ENCODE assay signal across 16 cellular contexts in genomic region chr7:100349757-100350156, GRCh38. TPM values are rescaled to one million over a fixed set of nuclear protein-coding genes. Genes with fewer than 3 reads are reported as not detected.
DNase-seq lines count a peak whose midpoint lies in the region; ATAC-seq and TF ChIP-seq lines count a peak whose summit lies in the region.
"Had no signal": no experiment of that assay in that cellular context is flagged by ENCODE, and none has a peak within 500 bp of the region (broad histone marks: within the 10 kb centered on the region; RNA-seq: fewer than 3 reads in every experiment).

No MANE protein-coding gene starts in this region.

- peaks cover 41% of the 10 kb centered on the region for H3K4me1 Mint-ChIP-seq in activated naive CD8-positive, alpha-beta T cell (ENCODE audit: low read depth)
- H3K4me1 Mint-ChIP-seq in activated naive CD8-positive, alpha-beta T cell treated with anti-CD3 and anti-CD28 coated beads for 36 hours: peaks cover 35% of the 10 kb centered on the region
- H3K4me1 Mint-ChIP-seq in endothelial cell (ENCODE audit: unreplicated experiment): peaks cover 6% of the 10 kb centered on the region
- H3K4me1 Mint-ChIP-seq in stimulated activated memory B cell treated with anti-CD40 and anti-IgM and Interleukin-4, amounts not matched to agents 10 μg/mL and 1 μg/mL and 100 μg/mL, for 72 hours: peaks cover 35% of the 10 kb centered on the region

- no peak for TF ChIP-seq CTCF in endothelial cell (IDR thresholded peaks at IDR 0.05; ENCODE audit: unreplicated experiment)

- no peak overlapping the region for H3K4me3 ChIP-seq in adipocyte (ENCODE audit: low read length)
- H3K4me3 ChIP-seq: MG63 had no signal

- no peak for ATAC-seq in stimulated activated memory B cell treated with anti-CD40 and anti-IgM and Interleukin-4, amounts not matched to agents 10 μg/mL and 1 μg/mL and 100 μg/mL, for 72 hours

- H3K36me3 Mint-ChIP-seq in activated naive CD8-positive, alpha-beta T cell: peaks cover 4% of the 10 kb centered on the region
- peaks cover 44% of the 10 kb centered on the region for H3K36me3 Mint-ChIP-seq in activated naive CD8-positive, alpha-beta T cell treated with anti-CD3 and anti-CD28 coated beads for 36 hours
- H3K36me3 Mint-ChIP-seq in endothelial cell (ENCODE audit: low read depth, unreplicated experiment): peaks cover 36% of the 10 kb centered on the region
- peaks cover 65% of the 10 kb centered on the region for H3K36me3 Mint-ChIP-seq in stimulated activated memory B cell treated with anti-CD40 and anti-IgM and Interleukin-4, amounts not matched to agents 10 μg/mL and 1 μg/mL and 100 μg/mL, for 72 hours

- H3K9ac ChIP-seq in adipocyte (ENCODE audit: low read length): peak overlapping the region; percentile 63

- H3K9me3 Mint-ChIP-seq in activated naive CD8-positive, alpha-beta T cell (ENCODE audit: low read depth): no peaks in the 10 kb centered on the region
- no peaks in the 10 kb centered on the region for H3K9me3 Mint-ChIP-seq in activated naive CD8-positive, alpha-beta T cell treated with anti-CD3 and anti-CD28 coated beads for 36 hours
- H3K9me3 Mint-ChIP-seq in endothelial cell (ENCODE audit: unreplicated experiment): no peaks in the 10 kb centered on the region
- no peaks in the 10 kb centered on the region for H3K9me3 Mint-ChIP-seq in stimulated activated memory B cell treated with anti-CD40 and anti-IgM and Interleukin-4, amounts not matched to agents 10 μg/mL and 1 μg/mL and 100 μg/mL, for 72 hours

- peaks cover 64% of the 10 kb centered on the region for H3K36me3 ChIP-seq in adipocyte (ENCODE audit: control insufficient read depth, insufficient read depth, low read length, severe bottlenecking)

- H3K4me1 ChIP-seq in adipocyte (ENCODE audit: control insufficient read depth, insufficient read depth, low read length): peaks cover 53% of the 10 kb centered on the region

- H3K27ac Mint-ChIP-seq in activated naive CD8-positive, alpha-beta T cell: peak overlapping the region; percentile 46
- H3K27ac Mint-ChIP-seq in activated naive CD8-positive, alpha-beta T cell treated with anti-CD3 and anti-CD28 coated beads for 36 hours: no peak overlapping the region
- no peak overlapping the region for H3K27ac Mint-ChIP-seq in endothelial cell (ENCODE audit: unreplicated experiment)
- peak overlapping the region; percentile 9 for H3K27ac Mint-ChIP-seq in stimulated activated memory B cell treated with anti-CD40 and anti-IgM and Interleukin-4, amounts not matched to agents 10 μg/mL and 1 μg/mL and 100 μg/mL, for 72 hours

- no peaks in the 10 kb centered on the region for H3K27me3 ChIP-seq in adipocyte (replicated peaks; ENCODE audit: control insufficient read depth, insufficient read depth, low read length)
- H3K27me3 ChIP-seq: BE2C, MG63 had no signal

- DNase-seq in activated naive CD8-positive, alpha-beta T cell treated with anti-CD3 and anti-CD28 coated beads for 36 hours: no peak
- DNase-seq in adipocyte (ENCODE audit: low read depth): no peak
- no peak for DNase-seq in endothelial cell (ENCODE audit: low spot score)
- DNase-seq in NCI-H2029 treated with DMSO at 0.1 percent for 48 hours (lab: John Stamatoyannopoulos, UW): no peak
- DNase-seq in stimulated activated CD8-positive, alpha-beta memory T cell treated with anti-CD3 and anti-CD28 coated beads, Interleukin-4, amount 100 ng/mL, for 48 hours: no peak
- DNase-seq: BE2C, DMS153, H7, MG63, NCI-H1105, NCI-H187, NCI-H446, NCI-H748 treated with DMSO at 0.1 percent for 48 hours, Right ventricle myocardium superior had no signal

- no peaks in the 10 kb centered on the region for H3K9me3 ChIP-seq in adipocyte (ENCODE audit: control insufficient read depth, low read length)
- H3K9me3 ChIP-seq: BE2C, MG63 had no signal

- H3K4me3 Mint-ChIP-seq in activated naive CD8-positive, alpha-beta T cell: no peak overlapping the region
- no peak overlapping the region for H3K4me3 Mint-ChIP-seq in activated naive CD8-positive, alpha-beta T cell treated with anti-CD3 and anti-CD28 coated beads for 36 hours
- H3K4me3 Mint-ChIP-seq in endothelial cell (ENCODE audit: unreplicated experiment): peak overlapping the region; percentile 47
- H3K4me3 Mint-ChIP-seq in stimulated activated memory B cell treated with anti-CD40 and anti-IgM and Interleukin-4, amounts not matched to agents 10 μg/mL and 1 μg/mL and 100 μg/mL, for 72 hours: no peak overlapping the region

- no peaks in the 10 kb centered on the region for H3K27me3 Mint-ChIP-seq in activated naive CD8-positive, alpha-beta T cell
- no peaks in the 10 kb centered on the region for H3K27me3 Mint-ChIP-seq in activated naive CD8-positive, alpha-beta T cell treated with anti-CD3 and anti-CD28 coated beads for 36 hours
- H3K27me3 Mint-ChIP-seq in endothelial cell (ENCODE audit: unreplicated experiment): peaks cover 7% of the 10 kb centered on the region
- no peaks in the 10 kb centered on the region for H3K27me3 Mint-ChIP-seq in stimulated activated memory B cell treated with anti-CD40 and anti-IgM and Interleukin-4, amounts not matched to agents 10 μg/mL and 1 μg/mL and 100 μg/mL, for 72 hours

RNA-seq across cellular contexts. Expression of gene PILRB, which starts 8.2 kb away (rescaled TPM):
- total RNA-seq in activated naive CD8-positive, alpha-beta T cell treated with anti-CD3 and anti-CD28 coated beads for 36 hours: 10 to 100 TPM; 24.5 to 28.3 TPM
- total RNA-seq in endothelial cell (ENCODE audit: unreplicated experiment): 40.1 TPM

RNA-seq across cellular contexts. Expression of gene PILRA, which starts 23.5 kb away (rescaled TPM):
- total RNA-seq in activated naive CD8-positive, alpha-beta T cell treated with anti-CD3 and anti-CD28 coated beads for 36 hours: under 1 TPM; 0.68 TPM
- total RNA-seq in endothelial cell (ENCODE audit: unreplicated experiment): 4.2 TPM

RNA-seq across cellular contexts. Expression of gene SPDYE3, which starts 42.3 kb away (rescaled TPM):
- not detected for total RNA-seq in activated naive CD8-positive, alpha-beta T cell treated with anti-CD3 and anti-CD28 coated beads for 36 hours
- not detected for total RNA-seq in endothelial cell (ENCODE audit: unreplicated experiment)
- total RNA-seq: H7, Right ventricle myocardium superior had no signal

Comparison
In these comparisons a context has a peak if more than half of its experiments do, and no peak if none do; other contexts are left out.
1. H3K27ac Mint-ChIP-seq: peak in activated naive CD8-positive, alpha-beta T cell (single experiment) and stimulated activated memory B cell treated with anti-CD40 and anti-IgM and Interleukin-4, amounts not matched to agents 10 μg/mL and 1 μg/mL and 100 μg/mL, for 72 hours (single experiment); none in activated naive CD8-positive, alpha-beta T cell treated with anti-CD3 and anti-CD28 coated beads for 36 hours (single experiment) and endothelial cell (single experiment).